In the genomic region with DNA sequence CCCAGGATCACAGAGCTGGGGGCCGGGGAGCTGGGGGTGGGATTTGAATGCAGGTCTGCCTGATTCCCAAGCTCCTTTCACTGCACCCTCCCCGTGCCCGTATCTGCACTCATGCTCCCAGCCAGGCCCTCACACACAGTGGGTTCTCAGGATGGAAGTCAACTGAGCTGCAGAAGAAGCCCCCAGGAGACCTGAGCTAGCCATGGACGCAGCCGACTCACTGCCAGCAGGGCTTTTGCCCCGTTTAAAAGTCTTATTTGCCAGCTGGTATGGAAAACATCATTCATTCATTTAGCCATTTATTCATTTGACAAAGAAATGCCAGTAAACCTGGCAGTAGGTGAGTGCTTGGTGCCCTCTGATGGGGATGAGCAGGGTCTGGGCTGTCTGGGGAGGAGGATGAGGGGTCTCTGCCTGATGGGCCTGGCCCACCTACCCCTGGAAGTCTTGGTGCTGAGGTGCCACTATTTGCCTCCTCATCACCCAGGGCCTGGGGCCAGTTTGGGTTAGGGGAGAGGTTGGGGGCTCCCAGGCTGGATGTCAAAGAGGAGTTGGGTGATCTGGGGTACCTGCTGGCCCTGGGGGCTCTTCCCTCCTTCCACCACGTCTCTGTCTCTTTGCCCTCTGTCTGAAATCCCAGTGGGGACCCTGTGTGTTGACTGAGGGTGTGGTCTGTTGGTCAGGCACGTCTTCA, we compare ENCODE assay signal across 12 cellular contexts. TPM values are rescaled to one million over a fixed set of nuclear protein-coding genes. Genes with fewer than 3 reads are reported as not detected.
A peak's percentile ranks its signal among the peaks of the same experiment; 100 is the strongest.
DNase-seq lines count a peak whose midpoint lies in the region; ATAC-seq and TF ChIP-seq lines count a peak whose summit lies in the region.
"Had no signal": no experiment of that assay in that cellular context is flagged by ENCODE, and none has a peak within 500 bp of the region (broad histone marks: within the 10 kb centered on the region; RNA-seq: fewer than 3 reads in every experiment).

No MANE protein-coding gene starts in this region.

- peaks cover 52% of the 10 kb centered on the region for H3K36me3 Mint-ChIP-seq in activated T-helper 2 cell treated with anti-CD3 and anti-CD28 coated beads, Interferon-gamma antibody, Interleukin-2, Interleukin-4, amounts not matched to agents 10 μg/mL and 5 μg/mL and 100 μg/mL, durations not matched to agents 14 hours and 24 hours and 36 hours (ENCODE audit: low read depth)
- H3K36me3 Mint-ChIP-seq in memory B cell (peaks cover 13% of the 10 kb centered on the region), chondrocyte (ENCODE audit: low read depth) (peaks cover 2% of the 10 kb centered on the region)

- H3F3A ChIP-seq in GM23248 (ENCODE audit: insufficient read depth), result no peaks in the 10 kb centered on the region

- H3K4me3 Mint-ChIP-seq in activated T-helper 2 cell treated with anti-CD3 and anti-CD28 coated beads, Interferon-gamma antibody, Interleukin-2, Interleukin-4, amounts not matched to agents 10 μg/mL and 5 μg/mL and 100 μg/mL, durations not matched to agents 14 hours and 24 hours and 36 hours (ENCODE audit: low read depth), result peak overlapping the region; percentile 66
- H3K4me3 Mint-ChIP-seq in memory B cell (no peak overlapping the region), chondrocyte (ENCODE audit: unreplicated experiment) (no peak overlapping the region)

- H3K9me3 ChIP-seq in breast epithelium, result no peaks in the 10 kb centered on the region
- no peaks in the 10 kb centered on the region for H3K9me3 ChIP-seq in mammary epithelial cell (replicated peaks; ENCODE audit: insufficient read depth, low read length)
- H3K9me3 ChIP-seq in tibial nerve, result no peaks in the 10 kb centered on the region
- no peaks in the 10 kb centered on the region for H3K9me3 ChIP-seq in GM23248 (ENCODE audit: low read depth)

- H3K36me3 ChIP-seq in breast epithelium (no peaks in the 10 kb centered on the region), mammary epithelial cell (ENCODE audit: insufficient read depth, low read length) (no peaks in the 10 kb centered on the region), tibial nerve (no peaks in the 10 kb centered on the region), GM23248 (ENCODE audit: low read depth) (no peaks in the 10 kb centered on the region)

- dilution Hi-C loops in mammary epithelial cell (cut with HindIII; ENCODE audit: low sequenced_read_pairs), result no loop called here

- H2AFZ ChIP-seq in mammary epithelial cell (ENCODE audit: low read depth, low read length) (no peak overlapping the region), GM23248 (no peak overlapping the region)

- CTCF ChIA-PET in mammary epithelial cell (lab: Charles Lee; ENCODE audit: low non-redundant PET), result no interaction called here

- H3K27me3 Mint-ChIP-seq in activated T-helper 2 cell treated with anti-CD3 and anti-CD28 coated beads, Interferon-gamma antibody, Interleukin-2, Interleukin-4, amounts not matched to agents 10 μg/mL and 5 μg/mL and 100 μg/mL, durations not matched to agents 14 hours and 24 hours and 36 hours (ENCODE audit: low read depth), result no peaks in the 10 kb centered on the region
- H3K27me3 Mint-ChIP-seq in memory B cell (no peaks in the 10 kb centered on the region), chondrocyte (ENCODE audit: low read depth) (peaks cover 22% of the 10 kb centered on the region)

- H3K27ac Mint-ChIP-seq in activated T-helper 2 cell treated with anti-CD3 and anti-CD28 coated beads, Interferon-gamma antibody, Interleukin-2, Interleukin-4, amounts not matched to agents 10 μg/mL and 5 μg/mL and 100 μg/mL, durations not matched to agents 14 hours and 24 hours and 36 hours, result peak overlapping the region; percentile 29
- H3K27ac Mint-ChIP-seq in memory B cell (peak overlapping the region; percentile 80), chondrocyte (ENCODE audit: unreplicated experiment) (no peak overlapping the region)

- in situ Hi-C loops in mammary epithelial cell (cut with MboI; ENCODE audit: low sequenced_read_pairs in 2 of 2), result no loop called here
- in situ Hi-C loops in GM23248 (cut with MboI), result no loop called here

- H3K9me3 Mint-ChIP-seq in activated T-helper 2 cell treated with anti-CD3 and anti-CD28 coated beads, Interferon-gamma antibody, Interleukin-2, Interleukin-4, amounts not matched to agents 10 μg/mL and 5 μg/mL and 100 μg/mL, durations not matched to agents 14 hours and 24 hours and 36 hours, result peaks cover 4% of the 10 kb centered on the region
- H3K9me3 Mint-ChIP-seq in memory B cell, result peaks cover 2% of the 10 kb centered on the region
- no peaks in the 10 kb centered on the region for H3K9me3 Mint-ChIP-seq in chondrocyte (ENCODE audit: low read depth)

- H3K27ac ChIP-seq in breast epithelium (peak overlapping the region; percentile 29 to 93), mammary epithelial cell (ENCODE audit: insufficient read depth, low read depth, low read length) (no peak overlapping the region), tibial nerve (peak overlapping the region in 3 of 4 donors; percentile 49 to 96 (median 90)), GM23248 (no peak overlapping the region)

- H3K4me1 ChIP-seq in breast epithelium (peaks cover 0 to 3% of the 10 kb centered on the region in 2 donors), mammary epithelial cell (ENCODE audit: insufficient read depth, low read length) (peaks cover 7% of the 10 kb centered on the region), tibial nerve (peaks cover 0 to 79% (median 35%) of the 10 kb centered on the region in 4 donors), GM23248 (ENCODE audit: insufficient read depth) (no peaks in the 10 kb centered on the region)

- H3K4me2 ChIP-seq in mammary epithelial cell (ENCODE audit: insufficient read depth, low read depth, low read length) (no peak overlapping the region), GM23248 (ENCODE audit: unreplicated experiment) (no peak overlapping the region)

- 73% methylated on average over 7 of the region's 8 CpGs for WGBS in mammary epithelial cell (ENCODE audit: low coverage, missing lambda C conversion rate)
- 76 to 82% methylated on average over 8 of the region's 8 CpGs for WGBS in tibial nerve, 2 donors
- WGBS in GM23248 (ENCODE audit: low coverage in 1 of 2, low lambda C conversion rate in 2 of 2, missing lambda C conversion rate in 2 of 2), 2 experiments, result 90 to 95% methylated on average over 8 of the region's 8 CpGs

- TF ChIP-seq POLR2A in breast epithelium (IDR thresholded peaks at IDR 0.05), result no peak
- no peak for TF ChIP-seq POLR2A in tibial nerve (IDR thresholded peaks at IDR 0.05)

- ATAC-seq in memory B cell (ENCODE audit: low read depth) (no peak), HG02610 (IDR thresholded peaks at IDR 0.05; ENCODE audit: unreplicated experiment) (no peak)

- no peaks in the 10 kb centered on the region for H4K20me1 ChIP-seq in mammary epithelial cell (ENCODE audit: insufficient read depth, low read length)
- no peaks in the 10 kb centered on the region for H4K20me1 ChIP-seq in GM23248 (ENCODE audit: insufficient read depth)

- H3K79me2 ChIP-seq in mammary epithelial cell (ENCODE audit: insufficient read depth, low read length) (no peaks in the 10 kb centered on the region), GM23248 (ENCODE audit: insufficient read depth) (no peaks in the 10 kb centered on the region)

- TF ChIP-seq CTCF in breast epithelium (IDR thresholded peaks at IDR 0.05), result no peak
- no peak for TF ChIP-seq CTCF in mammary epithelial cell (conservative IDR thresholded peaks at IDR 0.05 in 1 of 2, IDR thresholded peaks at IDR 0.05 in 1 of 2; ENCODE audit: extremely low read depth in 1 of 2, insufficient read depth in 1 of 2, low read depth in 1 of 2, low read length in 2 of 2)
- TF ChIP-seq CTCF in tibial nerve (IDR thresholded peaks at IDR 0.05), result no peak
- TF ChIP-seq CTCF in chondrocyte (IDR thresholded peaks at IDR 0.05), result no peak

- H3K4me1 Mint-ChIP-seq in activated T-helper 2 cell treated with anti-CD3 and anti-CD28 coated beads, Interferon-gamma antibody, Interleukin-2, Interleukin-4, amounts not matched to agents 10 μg/mL and 5 μg/mL and 100 μg/mL, durations not matched to agents 14 hours and 24 hours and 36 hours (ENCODE audit: low read depth), result peaks cover 65% of the 10 kb centered on the region
- H3K4me1 Mint-ChIP-seq in memory B cell, result peaks cover 57% of the 10 kb centered on the region
- peaks cover 12% of the 10 kb centered on the region for H3K4me1 Mint-ChIP-seq in chondrocyte (ENCODE audit: low read depth)

- H3K4me3 ChIP-seq in breast epithelium (peak overlapping the region in 2 of 3 donors; percentile 90 to 94), mammary epithelial cell (replicated peaks in 1 of 3; ENCODE audit: insufficient read depth in 1 of 3, low read depth in 2 of 3, low read length in 3 of 3) (no peak overlapping the region), tibial nerve (peak overlapping the region in 2 of 4 donors; percentile 66 to 69), GM23248 (no peak overlapping the region)

- H3K27me3 ChIP-seq in breast epithelium, result no peaks in the 10 kb centered on the region
- peaks cover 10% of the 10 kb centered on the region for H3K27me3 ChIP-seq in mammary epithelial cell (ENCODE audit: insufficient read depth, low read length)
- no peaks in the 10 kb centered on the region for H3K27me3 ChIP-seq in tibial nerve
- H3K27me3 ChIP-seq in GM23248 (replicated peaks; ENCODE audit: insufficient read depth), result no peaks in the 10 kb centered on the region

- H3K9me2 ChIP-seq in GM23248 (ENCODE audit: insufficient read depth), result no peaks in the 10 kb centered on the region

- H3K9ac ChIP-seq in mammary epithelial cell (ENCODE audit: insufficient read depth, low read length), result no peak overlapping the region
- no peak overlapping the region for H3K9ac ChIP-seq in GM23248

- intact Hi-C loops in breast epithelium (cut with DNase I; ENCODE audit: low total_unique reads) (no loop called here), mammary epithelial cell (cut with micrococcal nuclease) (no loop called here)
- intact Hi-C loops in activated T-helper 2 cell treated with anti-CD3 and anti-CD28 coated beads, Interferon-gamma antibody, Interleukin-2, Interleukin-4, amounts not matched to agents 10 μg/mL and 5 μg/mL and 100 μg/mL, durations not matched to agents 14 hours and 24 hours and 36 hours (cut with micrococcal nuclease), result no loop called here

- TF ChIP-seq EP300 in tibial nerve (IDR thresholded peaks at IDR 0.05), result no peak

- BruUV-seq in mammary epithelial cell (replicated peaks; lab: Mats Ljungman, UMichigan), result no TSS peak

- no peak for DNase-seq in breast epithelium (ENCODE audit: low spot score in 2 of 2)
- DNase-seq in mammary epithelial cell, result no peak
- DNase-seq in activated T-helper 2 cell treated with anti-CD3 and anti-CD28 coated beads, Interferon-gamma antibody, Interleukin-2, Interleukin-4, amounts not matched to agents 10 μg/mL and 5 μg/mL and 100 μg/mL, durations not matched to agents 14 hours and 24 hours and 36 hours (ENCODE audit: low spot score), result no peak
- DNase-seq in memory B cell (ENCODE audit: low spot score in 2 of 2), result no peak
- no peak for DNase-seq in tibial nerve (ENCODE audit: low spot score in 2 of 2)
- no peak for DNase-seq in chondrocyte (ENCODE audit: low spot score)
- no peak for DNase-seq in GM23248
- DNase-seq: aorta; effector CD4-positive, alpha-beta T cell; NCI-H226; stimulated activated CD4-positive, alpha-beta T cell treated with anti-CD3 and anti-CD28 coated beads, Interleukin-15, amount 100 ng/mL, for 24 hours had no signal

RNA-seq across cellular contexts. Expression of gene TNFRSF1B, which starts 2.8 kb away (rescaled TPM):
- 10 to 100 TPM; 25.0 to 48.8 (median 35.1) TPM for total RNA-seq in breast epithelium
- under 1 TPM; under 0.01 to 0.09 TPM for total RNA-seq in mammary epithelial cell
- polyA plus RNA-seq in mammary epithelial cell, result 0.08 TPM
- not detected for polyA minus RNA-seq in mammary epithelial cell
- total RNA-seq in activated T-helper 2 cell treated with anti-CD3 and anti-CD28 coated beads, Interferon-gamma antibody, Interleukin-2, Interleukin-4, amounts not matched to agents 10 μg/mL and 5 μg/mL and 100 μg/mL, durations not matched to agents 14 hours and 24 hours and 36 hours, result 150 and 153 TPM in 2 replicates
- total RNA-seq in tibial nerve, result 10 to 100 TPM; 27.4 to 62.1 (median 43.5) TPM
- 0.22 TPM in 1 of 3 replicates, not detected in the others for total RNA-seq in chondrocyte
- total RNA-seq in GM23248 (2014; rRNA removed; shearing (Covaris generic)), result 0.25 and 2.9 TPM in 2 replicates
- 1.1 and 1.3 TPM in 2 replicates for polyA plus RNA-seq in GM23248 (2016; fragmentation: Nextera tagmentation; extraction: Ambion mirVana)

Comparison
In these comparisons a context has a peak if more than half of its experiments do, and no peak if none do; other contexts are left out.
1. H3K27ac ChIP-seq: peak in breast epithelium (2 of 2) and tibial nerve (3 of 4); none in mammary epithelial cell (single experiment) and GM23248 (single experiment).
2. H3K4me3 ChIP-seq: peak in breast epithelium (2 of 3); none in mammary epithelial cell (0 of 3) and GM23248 (single experiment).